ENCODE assay signal across 13 cellular contexts in the genomic region with DNA sequence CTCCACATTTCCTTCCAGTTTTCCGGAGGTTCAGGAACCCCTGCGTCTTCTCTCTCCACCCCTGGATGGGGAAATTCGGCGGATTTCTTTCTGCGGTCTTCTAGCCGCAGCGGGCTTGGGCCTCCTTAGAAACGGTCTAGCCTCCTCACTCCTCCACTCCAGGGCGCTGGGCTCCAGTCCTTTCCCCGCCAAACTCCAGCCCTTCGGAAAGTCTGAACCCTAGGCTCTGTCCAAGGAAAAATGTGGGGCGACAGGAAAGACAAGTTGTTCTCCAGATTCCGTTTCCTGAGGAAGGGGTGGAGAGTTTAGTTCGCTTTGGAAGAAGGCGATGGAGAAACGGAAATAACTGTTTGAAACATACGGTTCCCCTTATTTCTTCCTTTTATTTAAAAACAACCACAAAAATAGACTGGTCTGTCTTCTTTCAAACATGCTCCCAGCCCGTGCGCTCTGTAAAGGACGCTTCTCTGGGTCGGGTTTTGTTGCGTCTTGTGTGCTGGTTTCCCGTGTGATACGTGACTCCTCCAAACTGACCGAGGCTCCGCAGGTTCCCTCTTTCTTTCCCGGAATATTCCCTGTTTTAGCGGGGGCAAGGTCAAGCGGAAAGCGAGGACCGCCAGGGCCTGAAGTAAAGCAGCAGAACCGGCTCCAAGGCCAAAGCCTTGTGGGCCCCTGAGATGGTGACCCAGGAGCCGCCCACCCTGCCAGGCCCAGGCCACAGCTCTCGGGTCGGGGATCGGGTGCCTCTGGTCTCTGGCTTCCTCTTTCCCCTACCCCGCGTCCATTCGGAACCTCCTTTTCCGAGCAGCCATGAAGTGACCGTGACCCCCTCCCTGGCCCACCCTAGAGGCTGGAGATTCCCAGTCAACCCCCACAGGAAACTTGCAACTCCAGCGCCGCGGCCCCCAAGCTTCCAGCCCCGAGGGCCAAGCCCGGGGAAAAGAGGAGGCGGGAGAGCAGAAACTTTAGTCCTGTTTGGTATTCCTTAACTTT. TPM values are rescaled to one million over a fixed set of nuclear protein-coding genes. Genes with fewer than 3 reads are reported as not detected.
A peak's percentile ranks its signal among the peaks of the same experiment; 100 is the strongest.
DNase-seq lines count a peak whose midpoint lies in the region; ATAC-seq and TF ChIP-seq lines count a peak whose summit lies in the region.
"Had no signal": no experiment of that assay in that cellular context is flagged by ENCODE, and none has a peak within 500 bp of the region (broad histone marks: within the 10 kb centered on the region; RNA-seq: fewer than 3 reads in every experiment).

No MANE protein-coding gene starts in this region.

- H2AFZ ChIP-seq in SK-N-SH (ENCODE audit: low read depth) = no peak overlapping the region

- CTCF ChIA-PET in SK-N-SH (lab: Yijun Ruan, JAX) = interaction anchor here (1.1 to 12.8 kb wide), 29 partner anchors 9 to 407 kb away, joined by 3 to 194 read pairs (median 6); a partner anchor contains a TSS

- H3K9me3 ChIP-seq in SK-N-SH (no peaks in the 10 kb centered on the region), gastrocnemius medialis (no peaks in the 10 kb centered on the region)
- H3K9me3 ChIP-seq: heart right ventricle had no signal

- no peaks in the 10 kb centered on the region for H4K20me1 ChIP-seq in SK-N-SH (ENCODE audit: insufficient read depth)

- peak overlapping the region; percentile 89 for H3K27ac Mint-ChIP-seq in endothelial cell (ENCODE audit: unreplicated experiment)

- H3K27ac ChIP-seq in SK-N-SH (ENCODE audit: low read depth in 2 of 2, low read length in 1 of 2) (no peak overlapping the region), gastrocnemius medialis (peak overlapping the region; percentile 94 to 100 (median 98))
- H3K27ac ChIP-seq: heart right ventricle had no signal

- TF ChIP-seq RAD21 in SK-N-SH (IDR thresholded peaks at IDR 0.05; ENCODE audit: low read length) = no peak

- WGBS in SK-N-SH (ENCODE audit: low lambda C conversion rate) = 32% methylated on average over 44 of the region's 47 CpGs

- in situ Hi-C loops in gastrocnemius medialis (cut with MboI; ENCODE audit: low sequenced_read_pairs in 4 of 4) = loop anchor here (10.0 to 25.0 kb wide), 4 partner anchors 221 to 1728 kb away; a partner anchor contains a TSS

- H3K27me3 ChIP-seq in SK-N-SH (ENCODE audit: insufficient read depth) (peaks cover 95% of the 10 kb centered on the region), gastrocnemius medialis (peaks cover 1 to 48% (median 10%) of the 10 kb centered on the region in 3 donors)

- H3K4me1 ChIP-seq in SK-N-SH (ENCODE audit: control insufficient read depth in 1 of 2, insufficient read depth in 2 of 2, low read depth in 1 of 2, low read length in 1 of 2) (peaks cover 0 to 12% of the 10 kb centered on the region in 2 experiments; a peak in 1 of 4 replicates), gastrocnemius medialis (peaks cover 22 to 29% of the 10 kb centered on the region in 2 donors)

- H3K4me3 Mint-ChIP-seq in endothelial cell (ENCODE audit: unreplicated experiment) = no peak overlapping the region

- POLR2A ChIA-PET in SK-N-SH (lab: Yijun Ruan, JAX) = interaction anchor here (0.6 kb wide), 1 partner anchor 15 kb away, joined by 3 read pairs; no protein-coding TSS in a partner anchor

- H3K9me2 ChIP-seq in SK-N-SH = no peaks in the 10 kb centered on the region

- H3K4me2 ChIP-seq in SK-N-SH = no peak overlapping the region

- H3K27me3 Mint-ChIP-seq in endothelial cell (ENCODE audit: unreplicated experiment) = peaks cover 32% of the 10 kb centered on the region

- H3K4me1 Mint-ChIP-seq in endothelial cell (ENCODE audit: unreplicated experiment) = peaks cover 57% of the 10 kb centered on the region

- H3K79me2 ChIP-seq in SK-N-SH (ENCODE audit: insufficient read depth) = no peaks in the 10 kb centered on the region

- no peak overlapping the region for H3K9ac ChIP-seq in SK-N-SH

- intact Hi-C loops in gastrocnemius medialis (cut with DNase I; ENCODE audit: low total_unique reads) = loop anchor here (1.0 to 2.0 kb wide), 2 partner anchors 217 to 375 kb away; no protein-coding TSS in a partner anchor

- TF ChIP-seq POLR2A in gastrocnemius medialis (IDR thresholded peaks at IDR 0.05) = no peak

- no peaks in the 10 kb centered on the region for H3F3A ChIP-seq in SK-N-SH (replicated peaks; ENCODE audit: insufficient read depth)

- H3K36me3 ChIP-seq in SK-N-SH (replicated peaks in 1 of 2; ENCODE audit: control insufficient read depth in 1 of 2, insufficient read depth in 2 of 2, low read length in 1 of 2) = no peaks in the 10 kb centered on the region
- no peaks in the 10 kb centered on the region for H3K36me3 ChIP-seq in gastrocnemius medialis
- H3K36me3 ChIP-seq: heart right ventricle had no signal

- no peak for ATAC-seq in SK-N-SH treated with all-trans-retinoic acid at 6 μM for 48 hours
- no peak for ATAC-seq in gastrocnemius medialis
- no peak for ATAC-seq in GM18867 (IDR thresholded peaks at IDR 0.05; ENCODE audit: unreplicated experiment)
- ATAC-seq in HG02798 (IDR thresholded peaks at IDR 0.05; ENCODE audit: poor library complexity, unreplicated experiment) = no peak
- ATAC-seq in GM21717 (IDR thresholded peaks at IDR 0.05; ENCODE audit: unreplicated experiment) = no peak

- no peak for TF ChIP-seq EP300 in SK-N-SH (IDR thresholded peaks at IDR 0.05; ENCODE audit: borderline replicate concordance in 1 of 2, low read depth in 1 of 2, low read length in 1 of 2)

- no peaks in the 10 kb centered on the region for H3K36me3 Mint-ChIP-seq in endothelial cell (ENCODE audit: low read depth, unreplicated experiment)

- H3K9me3 Mint-ChIP-seq in endothelial cell (ENCODE audit: unreplicated experiment) = no peaks in the 10 kb centered on the region

- H3K4me3 ChIP-seq in SK-N-SH (ENCODE audit: low read depth in 2 of 2, low read length in 1 of 2) (no peak overlapping the region), gastrocnemius medialis (peak overlapping the region; percentile 59 to 85 (median 82))

- no peak for TF ChIP-seq CTCF in SK-N-SH (IDR thresholded peaks at IDR 0.05)
- TF ChIP-seq CTCF in endothelial cell (IDR thresholded peaks at IDR 0.05; ENCODE audit: unreplicated experiment) = no peak
- peak in 1 of 5 experiments; percentile 13 for TF ChIP-seq CTCF in gastrocnemius medialis (IDR thresholded peaks at IDR 0.05 in 4 of 5, conservative IDR thresholded peaks at IDR 0.05 in 1 of 5)

- DNase-seq in SK-N-SH (no peak), MV-4-11 (lab: John Stamatoyannopoulos, UW) (peak; percentile 69), endothelial cell (ENCODE audit: low spot score) (no peak), gastrocnemius medialis (no peak)
- DNase-seq: NCI-H526 treated with DMSO at 0.1 percent for 48 hours had no signal

TF ChIP-seq in SK-N-SH, 30 proteins besides CTCF, POLR2A, EP300 and RAD21:
- TF ChIP-seq EZH2phosphoT487 (IDR thresholded peaks at IDR 0.05; ENCODE audit: borderline replicate concordance, low read depth) (peak; percentile 86; the same call in 1 of the 2 replicates), FOSL2 (IDR thresholded peaks at IDR 0.05; ENCODE audit: borderline replicate concordance, low read depth) (no peak)

TF ChIP-seq in SK-N-SH treated with all-trans-retinoic acid at 6 μM for 48 hours, 23 proteins besides CTCF, POLR2A, EP300 and RAD21:
- no peak for TF ChIP-seq BACH2 (CRISPR knock-in tag; IDR thresholded peaks at IDR 0.05; ENCODE audit: borderline replicate concordance)
- no peak for TF ChIP-seq GLIS3 (CRISPR knock-in tag; IDR thresholded peaks at IDR 0.05)
- TF ChIP-seq, protein P1, sequence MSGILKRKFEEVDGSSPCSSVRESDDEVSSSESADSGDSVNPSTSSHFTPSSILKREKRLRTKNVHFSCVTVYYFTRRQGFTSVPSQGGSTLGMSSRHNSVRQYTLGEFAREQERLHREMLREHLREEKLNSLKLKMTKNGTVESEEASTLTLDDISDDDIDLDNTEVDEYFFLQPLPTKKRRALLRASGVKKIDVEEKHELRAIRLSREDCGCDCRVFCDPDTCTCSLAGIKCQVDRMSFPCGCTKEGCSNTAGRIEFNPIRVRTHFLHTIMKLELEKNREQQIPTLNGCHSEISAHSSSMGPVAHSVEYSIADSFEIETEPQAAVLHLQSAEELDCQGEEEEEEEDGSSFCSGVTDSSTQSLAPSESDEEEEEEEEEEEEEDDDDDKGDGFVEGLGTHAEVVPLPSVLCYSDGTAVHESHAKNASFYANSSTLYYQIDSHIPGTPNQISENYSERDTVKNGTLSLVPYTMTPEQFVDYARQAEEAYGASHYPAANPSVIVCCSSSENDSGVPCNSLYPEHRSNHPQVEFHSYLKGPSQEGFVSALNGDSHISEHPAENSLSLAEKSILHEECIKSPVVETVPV (CRISPR knock-in tag; IDR thresholded peaks at IDR 0.05) = no peak
- no peak for TF ChIP-seq TOX (CRISPR knock-in tag; IDR thresholded peaks at IDR 0.05; ENCODE audit: borderline replicate concordance)

RNA-seq across cellular contexts. Expression of a gene that starts 1.1 kb away (rescaled TPM):
- polyA plus RNA-seq in SK-N-SH (2012; rRNA removed) = 0.03 and 0.08 TPM in 2 replicates
- polyA plus RNA-seq in SK-N-SH (2012; cell fraction: cytosol; rRNA removed) = 0.04 TPM in 2 replicates
- not detected in 2 replicates for polyA plus RNA-seq in SK-N-SH (2012; cell fraction: nucleus; rRNA removed)
- total RNA-seq in endothelial cell (ENCODE audit: unreplicated experiment) (1.9 TPM), gastrocnemius medialis (10 to 100 TPM; 23.9 to 48.3 (median 40.3) TPM)
- total RNA-seq: heart right ventricle; lung microvascular endothelial cell; pulmonary artery endothelial cell; T-helper 1 cell treated with Interleukin-12 subunit alpha and Interleukin-12 subunit beta and Interleukin-4 antibody, amounts not matched to agents 30 ng/mL and 1 ng/mL, for 36 hours had no signal
- polyA plus RNA-seq: heart right ventricle had no signal

RNA-seq across cellular contexts. Expression of a gene that starts 9.1 kb away (rescaled TPM):
- polyA plus RNA-seq in SK-N-SH (2012; rRNA removed) = not detected in 2 replicates
- polyA plus RNA-seq in SK-N-SH (2012; cell fraction: cytosol; rRNA removed) = 0.01 TPM in 2 replicates
- not detected in 2 replicates for polyA plus RNA-seq in SK-N-SH (2012; cell fraction: nucleus; rRNA removed)
- total RNA-seq in endothelial cell (ENCODE audit: unreplicated experiment) = 1.4 TPM
- total RNA-seq in gastrocnemius medialis = under 1 TPM in 3 of 4 donors, not detected in 1; 0.35 to 0.83 (median 0.56) TPM
- total RNA-seq: heart right ventricle; lung microvascular endothelial cell; pulmonary artery endothelial cell; T-helper 1 cell treated with Interleukin-12 subunit alpha and Interleukin-12 subunit beta and Interleukin-4 antibody, amounts not matched to agents 30 ng/mL and 1 ng/mL, for 36 hours had no signal
- polyA plus RNA-seq: heart right ventricle had no signal

RNA-seq across cellular contexts. Expression of a gene that starts 10.9 kb away (rescaled TPM):
- not detected in 2 replicates for polyA plus RNA-seq in SK-N-SH (2012; rRNA removed)
- not detected in 2 replicates for polyA plus RNA-seq in SK-N-SH (2012; cell fraction: cytosol; rRNA removed)
- polyA plus RNA-seq in SK-N-SH (2012; cell fraction: nucleus; rRNA removed) = not detected in 2 replicates
- 0.38 TPM for total RNA-seq in endothelial cell (ENCODE audit: unreplicated experiment)
- total RNA-seq in gastrocnemius medialis = 1 to 10 TPM in 1 of 4 donors, under 1 TPM in 3; 0.24 to 1.1 (median 0.44) TPM
- total RNA-seq: heart right ventricle; lung microvascular endothelial cell; pulmonary artery endothelial cell; T-helper 1 cell treated with Interleukin-12 subunit alpha and Interleukin-12 subunit beta and Interleukin-4 antibody, amounts not matched to agents 30 ng/mL and 1 ng/mL, for 36 hours had no signal
- polyA plus RNA-seq: heart right ventricle had no signal

RNA-seq across cellular contexts. Expression of a gene that starts 16.1 kb away (rescaled TPM):
- polyA plus RNA-seq in SK-N-SH (2012; rRNA removed) = 1.2 and 1.9 TPM in 2 replicates
- 1.8 and 2.4 TPM in 2 replicates for polyA plus RNA-seq in SK-N-SH (2012; cell fraction: cytosol; rRNA removed)
- polyA plus RNA-seq in SK-N-SH (2012; cell fraction: nucleus; rRNA removed) = 1.0 and 1.1 TPM in 2 replicates
- total RNA-seq in endothelial cell (ENCODE audit: unreplicated experiment) (0.28 TPM), gastrocnemius medialis (10 to 100 TPM; 13.6 to 37.7 (median 26.3) TPM)
- total RNA-seq: heart right ventricle; lung microvascular endothelial cell; pulmonary artery endothelial cell; T-helper 1 cell treated with Interleukin-12 subunit alpha and Interleukin-12 subunit beta and Interleukin-4 antibody, amounts not matched to agents 30 ng/mL and 1 ng/mL, for 36 hours had no signal
- polyA plus RNA-seq: heart right ventricle had no signal

RNA-seq across cellular contexts. Expression of a gene that starts 24.9 kb away (rescaled TPM):
- polyA plus RNA-seq in SK-N-SH (2012; rRNA removed) = 1.7 and 1.8 TPM in 2 replicates
- 1.8 and 2.0 TPM in 2 replicates for polyA plus RNA-seq in SK-N-SH (2012; cell fraction: cytosol; rRNA removed)
- 0.53 and 0.75 TPM in 2 replicates for polyA plus RNA-seq in SK-N-SH (2012; cell fraction: nucleus; rRNA removed)
- not detected for total RNA-seq in endothelial cell (ENCODE audit: unreplicated experiment)
- 1 to 10 TPM; 3.3 to 4.9 (median 3.8) TPM for total RNA-seq in gastrocnemius medialis
- total RNA-seq: heart right ventricle; lung microvascular endothelial cell; pulmonary artery endothelial cell; T-helper 1 cell treated with Interleukin-12 subunit alpha and Interleukin-12 subunit beta and Interleukin-4 antibody, amounts not matched to agents 30 ng/mL and 1 ng/mL, for 36 hours had no signal
- polyA plus RNA-seq: heart right ventricle had no signal

Comparison
In these comparisons a context has a peak if more than half of its experiments do, and no peak if none do; other contexts are left out.
1. H3K27ac ChIP-seq: peak in gastrocnemius medialis (4 of 4); none in SK-N-SH (0 of 2).
2. H3K4me3 ChIP-seq: peak in gastrocnemius medialis (4 of 4); none in SK-N-SH (0 of 2).